In the genomic region with DNA sequence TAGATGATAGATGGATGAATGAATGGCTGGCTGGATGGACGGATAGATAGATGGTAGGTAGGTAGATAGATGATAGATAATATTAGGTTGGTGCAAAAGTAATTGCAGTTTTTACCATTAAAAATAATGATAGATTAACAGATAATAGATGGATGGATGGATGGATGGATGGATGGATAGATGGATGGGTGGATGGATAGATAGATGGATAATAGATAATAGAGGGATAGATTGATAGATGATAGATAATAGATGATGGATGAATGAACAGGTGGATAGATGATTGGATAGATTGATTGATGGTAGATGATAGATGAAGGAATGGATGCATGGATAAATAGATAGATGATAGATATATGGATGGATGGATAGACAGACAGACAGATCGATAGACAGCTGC, we compare ENCODE assay signal across 14 cellular contexts.
DNase-seq lines count a peak whose midpoint lies in the region; ATAC-seq and TF ChIP-seq lines count a peak whose summit lies in the region.
"Had no signal": no experiment of that assay in that cellular context is flagged by ENCODE, and none has a peak within 500 bp of the region (broad histone marks: within the 10 kb centered on the region; RNA-seq: fewer than 3 reads in every experiment).

No MANE protein-coding gene starts in this region.

- DNase-seq in activated T-cell treated with anti-CD3 and anti-CD28 coated beads, Interleukin-2, amount 50 U/mL, for 72 hours: no peak
- no peak for DNase-seq in activated T-cell treated with anti-CD3 and anti-CD28 coated beads, Interleukin-2, amount 50 U/mL, for 1 hour
- DNase-seq in T-helper 17 cell (no peak), endothelial cell (ENCODE audit: low spot score) (no peak), NCI-H1105 (lab: John Stamatoyannopoulos, UW) (no peak), NCI-H2171 treated with DMSO at 0.1 percent for 48 hours (lab: John Stamatoyannopoulos, UW) (no peak)
- no peak for DNase-seq in stimulated activated CD4-positive, alpha-beta T cell treated with anti-CD3 and anti-CD28 coated beads, Interleukin-1b, Interleukin-23, amount 100 ng/mL, for 48 hours
- DNase-seq: AML-193; Caco-2; CD4-positive, alpha-beta T cell; GM23248; IMR-90 had no signal

- H3K27me3 Mint-ChIP-seq in activated T-cell treated with anti-CD3 and anti-CD28 coated beads, Interleukin-2, amount 50 U/mL, for 72 hours (ENCODE audit: low read depth): no peaks in the 10 kb centered on the region
- no peaks in the 10 kb centered on the region for H3K27me3 Mint-ChIP-seq in T-helper 17 cell
- H3K27me3 Mint-ChIP-seq in endothelial cell (ENCODE audit: unreplicated experiment): peaks cover 10% of the 10 kb centered on the region
- H3K27me3 Mint-ChIP-seq: CD4-positive, alpha-beta T cell had no signal

- H3K4me3 Mint-ChIP-seq in activated T-cell treated with anti-CD3 and anti-CD28 coated beads, Interleukin-2, amount 50 U/mL, for 72 hours: no peak overlapping the region
- H3K4me3 Mint-ChIP-seq in T-helper 17 cell (peak overlapping the region; percentile 73), endothelial cell (ENCODE audit: unreplicated experiment) (peak overlapping the region; percentile 49)
- H3K4me3 Mint-ChIP-seq: CD4-positive, alpha-beta T cell had no signal

- peak overlapping the region; percentile 12 for H3K27ac Mint-ChIP-seq in activated T-cell treated with anti-CD3 and anti-CD28 coated beads, Interleukin-2, amount 50 U/mL, for 72 hours
- H3K27ac Mint-ChIP-seq in T-helper 17 cell (peak overlapping the region; percentile 88), endothelial cell (ENCODE audit: unreplicated experiment) (peak overlapping the region; percentile 11)
- H3K27ac Mint-ChIP-seq: CD4-positive, alpha-beta T cell had no signal

- ATAC-seq in activated T-cell treated with anti-CD3 and anti-CD28 coated beads, Interleukin-2, amount 50 U/mL, for 72 hours (replicated peaks in 1 of 2): no peak
- no peak for ATAC-seq in T-helper 17 cell
- ATAC-seq: A549, HCT116 had no signal

- TF ChIP-seq CTCF in endothelial cell (IDR thresholded peaks at IDR 0.05; ENCODE audit: unreplicated experiment): no peak

- no peaks in the 10 kb centered on the region for H3K9me3 Mint-ChIP-seq in activated T-cell treated with anti-CD3 and anti-CD28 coated beads, Interleukin-2, amount 50 U/mL, for 72 hours
- H3K9me3 Mint-ChIP-seq in endothelial cell (ENCODE audit: unreplicated experiment): no peaks in the 10 kb centered on the region
- H3K9me3 Mint-ChIP-seq: CD4-positive, alpha-beta T cell had no signal

- peaks cover 4% of the 10 kb centered on the region for H3K4me1 Mint-ChIP-seq in activated T-cell treated with anti-CD3 and anti-CD28 coated beads, Interleukin-2, amount 50 U/mL, for 72 hours (ENCODE audit: low read depth)
- H3K4me1 Mint-ChIP-seq in T-helper 17 cell (peaks cover 9% of the 10 kb centered on the region), endothelial cell (ENCODE audit: unreplicated experiment) (peaks cover 8% of the 10 kb centered on the region)

- peaks cover 4 to 10% of the 10 kb centered on the region in 2 donors for H3K36me3 Mint-ChIP-seq in activated T-cell treated with anti-CD3 and anti-CD28 coated beads, Interleukin-2, amount 50 U/mL, for 72 hours (ENCODE audit: insufficient read depth in 2 of 2)
- H3K36me3 Mint-ChIP-seq in T-helper 17 cell (ENCODE audit: low read depth) (peaks cover 9% of the 10 kb centered on the region), endothelial cell (ENCODE audit: low read depth, unreplicated experiment) (peaks cover 73% of the 10 kb centered on the region)

- no peaks in the 10 kb centered on the region for H3K9me3 ChIP-seq in T-helper 17 cell (ENCODE audit: control insufficient read depth, low read length, poor library complexity, severe bottlenecking)
- H3K9me3 ChIP-seq: A549, Caco-2 had no signal

Comparison
In these comparisons a context has a peak if more than half of its experiments do, and no peak if none do; other contexts are left out.
1. H3K27ac Mint-ChIP-seq: peak in every context shown above with its lines; median percentile 88 in T-helper 17 cell; 12 in activated T-cell treated with anti-CD3 and anti-CD28 coated beads, Interleukin-2, amount 50 U/mL, for 72 hours; 11 in endothelial cell.
2. H3K4me3 Mint-ChIP-seq: peak in T-helper 17 cell (single experiment) and endothelial cell (single experiment); none in activated T-cell treated with anti-CD3 and anti-CD28 coated beads, Interleukin-2, amount 50 U/mL, for 72 hours (0 of 2).